ENCODE assay signal across 1 cellular context in the genomic region with DNA sequence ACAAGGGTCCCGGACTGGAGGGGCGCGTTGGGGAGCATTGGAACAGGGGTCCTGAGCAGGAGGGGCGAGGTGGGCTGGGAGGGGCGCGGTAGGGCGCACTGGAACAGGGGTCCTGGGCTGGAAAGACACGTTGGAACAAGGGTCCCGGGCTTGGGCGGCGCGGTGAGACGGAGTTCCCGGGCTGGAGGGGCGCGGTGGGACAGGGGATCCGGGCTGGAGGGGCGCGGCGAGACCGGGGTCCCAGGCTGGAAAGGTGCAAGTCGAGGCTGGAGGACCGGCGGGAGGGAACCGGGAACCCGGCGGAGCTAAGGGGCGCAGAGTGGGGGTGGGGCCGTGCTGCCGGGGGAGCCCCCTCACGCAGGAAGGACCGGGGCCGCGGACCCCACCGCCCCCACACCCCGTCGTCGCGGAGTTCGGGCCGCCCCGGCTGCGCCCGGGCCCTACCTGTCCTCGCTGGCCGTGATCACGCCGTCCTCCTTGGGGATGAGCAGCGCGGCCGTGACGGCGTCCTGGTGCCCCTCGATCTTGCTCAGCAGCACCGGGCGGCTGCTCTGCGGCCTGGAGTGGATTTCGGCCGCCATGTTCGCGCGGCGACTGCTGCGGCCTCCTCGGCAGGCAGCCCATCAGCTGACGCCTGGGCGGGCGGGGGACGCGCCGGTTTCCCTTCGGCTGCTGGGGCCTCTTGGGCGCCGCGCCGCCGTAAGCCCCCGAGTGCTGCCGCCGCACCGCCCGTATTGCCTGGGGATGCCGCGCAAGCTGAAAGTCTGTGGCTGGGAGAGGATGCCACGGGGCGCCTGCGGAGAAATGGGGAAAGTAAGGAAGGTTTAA.
A peak's percentile ranks its signal among the peaks of the same experiment; 100 is the strongest.
TF ChIP-seq lines count a peak whose summit lies in the region.

A gene with protein sequence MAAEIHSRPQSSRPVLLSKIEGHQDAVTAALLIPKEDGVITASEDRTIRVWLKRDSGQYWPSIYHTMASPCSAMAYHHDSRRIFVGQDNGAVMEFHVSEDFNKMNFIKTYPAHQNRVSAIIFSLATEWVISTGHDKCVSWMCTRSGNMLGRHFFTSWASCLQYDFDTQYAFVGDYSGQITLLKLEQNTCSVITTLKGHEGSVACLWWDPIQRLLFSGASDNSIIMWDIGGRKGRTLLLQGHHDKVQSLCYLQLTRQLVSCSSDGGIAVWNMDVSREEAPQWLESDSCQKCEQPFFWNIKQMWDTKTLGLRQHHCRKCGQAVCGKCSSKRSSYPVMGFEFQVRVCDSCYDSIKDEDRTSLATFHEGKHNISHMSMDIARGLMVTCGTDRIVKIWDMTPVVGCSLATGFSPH (minus strand): TSS at position 632 of the 828 bp plus-strand sequence. CDS start 51 bp downstream, at position 581.

TF ChIP-seq in K562, 482 proteins besides CTCF, POLR2A, EP300 and RAD21 (continued from another document and continues in another):
- no peak for TF ChIP-seq NCOA6 (IDR thresholded peaks at IDR 0.05)
- peak; percentile 54 for TF ChIP-seq ZFP36 (IDR thresholded peaks at IDR 0.05; ENCODE audit: low read depth, low read length, partially characterized antibody)
- TF ChIP-seq, protein P1, sequence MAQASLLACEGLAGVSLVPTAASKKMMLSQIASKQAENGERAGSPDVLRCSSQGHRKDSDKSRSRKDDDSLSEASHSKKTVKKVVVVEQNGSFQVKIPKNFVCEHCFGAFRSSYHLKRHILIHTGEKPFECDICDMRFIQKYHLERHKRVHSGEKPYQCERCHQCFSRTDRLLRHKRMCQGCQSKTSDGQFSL (CRISPR knock-in tag; IDR thresholded peaks at IDR 0.05): no peak; the same call in 1 of the 2 replicates
- TF ChIP-seq, protein P1 (tag; IDR thresholded peaks at IDR 0.05): no peak
- TF ChIP-seq U2AF1 (optimal IDR thresholded peaks at IDR 0.05; ENCODE audit: low read depth, low read length): peak; percentile 50
- no peak for TF ChIP-seq CEBPB (tag; IDR thresholded peaks at IDR 0.05)
- peak; percentile 80; the same call in 1 of the 2 replicates for TF ChIP-seq GATAD2B (IDR thresholded peaks at IDR 0.05; ENCODE audit: borderline replicate concordance)
- TF ChIP-seq ATF7 (IDR thresholded peaks at IDR 0.05): peak; percentile 42; the same call in 1 of the 2 replicates
- no peak for TF ChIP-seq HLTF (IDR thresholded peaks at IDR 0.05)
- TF ChIP-seq, protein P2, sequence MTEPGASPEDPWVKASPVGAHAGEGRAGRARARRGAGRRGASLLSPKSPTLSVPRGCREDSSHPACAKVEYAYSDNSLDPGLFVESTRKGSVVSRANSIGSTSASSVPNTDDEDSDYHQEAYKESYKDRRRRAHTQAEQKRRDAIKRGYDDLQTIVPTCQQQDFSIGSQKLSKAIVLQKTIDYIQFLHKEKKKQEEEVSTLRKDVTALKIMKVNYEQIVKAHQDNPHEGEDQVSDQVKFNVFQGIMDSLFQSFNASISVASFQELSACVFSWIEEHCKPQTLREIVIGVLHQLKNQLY (CRISPR knock-in tag; conservative IDR thresholded peaks at IDR 0.05): no peak
- TF ChIP-seq CGGBP1 (CRISPR knock-in tag; IDR thresholded peaks at IDR 0.05): no peak
- peak; percentile 30 for TF ChIP-seq HDAC3 (IDR thresholded peaks at IDR 0.05; ENCODE audit: borderline replicate concordance, partially characterized antibody)
- peak; percentile 52 for TF ChIP-seq MYC (IDR thresholded peaks at IDR 0.05; ENCODE audit: low read depth, low read length)
- TF ChIP-seq MYC (CRISPR knock-in tag; IDR thresholded peaks at IDR 0.05; ENCODE audit: borderline replicate concordance, low read depth): no peak
- TF ChIP-seq ETV6 (IDR thresholded peaks at IDR 0.05; ENCODE audit: borderline replicate concordance in 1 of 2, low read depth in 2 of 2, low read length in 1 of 2): no peak
- TF ChIP-seq ETV6 (CRISPR knock-in tag; IDR thresholded peaks at IDR 0.05; ENCODE audit: borderline replicate concordance): no peak
- TF ChIP-seq ZNF431 (CRISPR knock-in tag; IDR thresholded peaks at IDR 0.05): 0 out of 2 replicates have a peak, but pooled peaks have one; percentile 44
- TF ChIP-seq, protein P3, sequence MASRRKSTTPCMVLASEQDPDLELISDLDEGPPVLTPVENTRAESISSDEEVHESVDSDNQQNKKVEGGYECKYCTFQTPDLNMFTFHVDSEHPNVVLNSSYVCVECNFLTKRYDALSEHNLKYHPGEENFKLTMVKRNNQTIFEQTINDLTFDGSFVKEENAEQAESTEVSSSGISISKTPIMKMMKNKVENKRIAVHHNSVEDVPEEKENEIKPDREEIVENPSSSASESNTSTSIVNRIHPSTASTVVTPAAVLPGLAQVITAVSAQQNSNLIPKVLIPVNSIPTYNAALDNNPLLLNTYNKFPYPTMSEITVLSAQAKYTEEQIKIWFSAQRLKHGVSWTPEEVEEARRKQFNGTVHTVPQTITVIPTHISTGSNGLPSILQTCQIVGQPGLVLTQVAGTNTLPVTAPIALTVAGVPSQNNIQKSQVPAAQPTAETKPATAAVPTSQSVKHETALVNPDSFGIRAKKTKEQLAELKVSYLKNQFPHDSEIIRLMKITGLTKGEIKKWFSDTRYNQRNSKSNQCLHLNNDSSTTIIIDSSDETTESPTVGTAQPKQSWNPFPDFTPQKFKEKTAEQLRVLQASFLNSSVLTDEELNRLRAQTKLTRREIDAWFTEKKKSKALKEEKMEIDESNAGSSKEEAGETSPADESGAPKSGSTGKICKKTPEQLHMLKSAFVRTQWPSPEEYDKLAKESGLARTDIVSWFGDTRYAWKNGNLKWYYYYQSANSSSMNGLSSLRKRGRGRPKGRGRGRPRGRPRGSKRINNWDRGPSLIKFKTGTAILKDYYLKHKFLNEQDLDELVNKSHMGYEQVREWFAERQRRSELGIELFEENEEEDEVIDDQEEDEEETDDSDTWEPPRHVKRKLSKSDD (conservative IDR thresholded peaks at IDR 0.05; ENCODE audit: low read length): peak; percentile 61; the same call in 1 of the 2 replicates
- 0 out of 2 replicates have a peak, but pooled peaks have one; percentile 44 for TF ChIP-seq ZBTB7A (IDR thresholded peaks at IDR 0.05; ENCODE audit: borderline replicate concordance, control insufficient read depth, low read depth, low read length)
- TF ChIP-seq ARNT (IDR thresholded peaks at IDR 0.05): no peak
- peak in 1 of 2 experiments; percentile 71; a peak in 2 of 4 replicates for TF ChIP-seq HDAC1 (IDR thresholded peaks at IDR 0.05)
- peak; percentile 96 for TF ChIP-seq ZFX (CRISPR knock-in tag; IDR thresholded peaks at IDR 0.05)
- TF ChIP-seq SMARCC2 (IDR thresholded peaks at IDR 0.05; ENCODE audit: low read depth): no peak
- TF ChIP-seq, protein P4, sequence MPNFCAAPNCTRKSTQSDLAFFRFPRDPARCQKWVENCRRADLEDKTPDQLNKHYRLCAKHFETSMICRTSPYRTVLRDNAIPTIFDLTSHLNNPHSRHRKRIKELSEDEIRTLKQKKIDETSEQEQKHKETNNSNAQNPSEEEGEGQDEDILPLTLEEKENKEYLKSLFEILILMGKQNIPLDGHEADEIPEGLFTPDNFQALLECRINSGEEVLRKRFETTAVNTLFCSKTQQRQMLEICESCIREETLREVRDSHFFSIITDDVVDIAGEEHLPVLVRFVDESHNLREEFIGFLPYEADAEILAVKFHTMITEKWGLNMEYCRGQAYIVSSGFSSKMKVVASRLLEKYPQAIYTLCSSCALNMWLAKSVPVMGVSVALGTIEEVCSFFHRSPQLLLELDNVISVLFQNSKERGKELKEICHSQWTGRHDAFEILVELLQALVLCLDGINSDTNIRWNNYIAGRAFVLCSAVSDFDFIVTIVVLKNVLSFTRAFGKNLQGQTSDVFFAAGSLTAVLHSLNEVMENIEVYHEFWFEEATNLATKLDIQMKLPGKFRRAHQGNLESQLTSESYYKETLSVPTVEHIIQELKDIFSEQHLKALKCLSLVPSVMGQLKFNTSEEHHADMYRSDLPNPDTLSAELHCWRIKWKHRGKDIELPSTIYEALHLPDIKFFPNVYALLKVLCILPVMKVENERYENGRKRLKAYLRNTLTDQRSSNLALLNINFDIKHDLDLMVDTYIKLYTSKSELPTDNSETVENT (CRISPR knock-in tag; IDR thresholded peaks at IDR 0.05): 0 out of 2 replicates have a peak, but pooled peaks have one; percentile 27
- no peak for TF ChIP-seq ELF1 (tag; IDR thresholded peaks at IDR 0.05)
- peak; percentile 17 for TF ChIP-seq TBP (optimal IDR thresholded peaks at IDR 0.05; ENCODE audit: low read depth, low read length)
- TF ChIP-seq, protein P5, sequence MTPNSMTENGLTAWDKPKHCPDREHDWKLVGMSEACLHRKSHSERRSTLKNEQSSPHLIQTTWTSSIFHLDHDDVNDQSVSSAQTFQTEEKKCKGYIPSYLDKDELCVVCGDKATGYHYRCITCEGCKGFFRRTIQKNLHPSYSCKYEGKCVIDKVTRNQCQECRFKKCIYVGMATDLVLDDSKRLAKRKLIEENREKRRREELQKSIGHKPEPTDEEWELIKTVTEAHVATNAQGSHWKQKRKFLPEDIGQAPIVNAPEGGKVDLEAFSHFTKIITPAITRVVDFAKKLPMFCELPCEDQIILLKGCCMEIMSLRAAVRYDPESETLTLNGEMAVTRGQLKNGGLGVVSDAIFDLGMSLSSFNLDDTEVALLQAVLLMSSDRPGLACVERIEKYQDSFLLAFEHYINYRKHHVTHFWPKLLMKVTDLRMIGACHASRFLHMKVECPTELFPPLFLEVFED (CRISPR knock-in tag; conservative IDR thresholded peaks at IDR 0.05): no peak
- TF ChIP-seq CHD4 (IDR thresholded peaks at IDR 0.05; ENCODE audit: insufficient read depth, insufficient replicate concordance, low read depth, low read length, poor library complexity, severe bottlenecking): no peak
- TF ChIP-seq TGIF2 (CRISPR knock-in tag; IDR thresholded peaks at IDR 0.05): 0 out of 2 replicates have a peak, but pooled peaks have one; percentile 56
- no peak for TF ChIP-seq NFE2 (IDR thresholded peaks at IDR 0.05; ENCODE audit: low read depth)
- TF ChIP-seq PHTF2 (CRISPR knock-in tag; IDR thresholded peaks at IDR 0.05): no peak
- no peak for TF ChIP-seq BCLAF1 (IDR thresholded peaks at IDR 0.05; ENCODE audit: borderline replicate concordance in 1 of 2, control insufficient read depth in 1 of 2, low read depth in 2 of 2, low read length in 1 of 2)
- 0 out of 2 replicates have a peak, but pooled peaks have one; percentile 42 for TF ChIP-seq E2F5 (CRISPR knock-in tag; IDR thresholded peaks at IDR 0.05)
- TF ChIP-seq PURB (CRISPR knock-in tag; IDR thresholded peaks at IDR 0.05; ENCODE audit: low read depth): no peak
- TF ChIP-seq ZNF23 (CRISPR knock-in tag; IDR thresholded peaks at IDR 0.05): no peak
- TF ChIP-seq ZFP30 (CRISPR knock-in tag; IDR thresholded peaks at IDR 0.05; ENCODE audit: borderline replicate concordance): no peak
- TF ChIP-seq GABPA (tag; conservative IDR thresholded peaks at IDR 0.05; ENCODE audit: low read depth): no peak
- TF ChIP-seq MBD2 (IDR thresholded peaks at IDR 0.05; ENCODE audit: borderline replicate concordance, low read depth): 0 out of 2 replicates have a peak, but pooled peaks have one; percentile 23
- peak; percentile 79 for TF ChIP-seq EGR1 (conservative IDR thresholded peaks at IDR 0.05)
- peak; percentile 72; the same call in 1 of the 2 replicates for TF ChIP-seq ETS1 (conservative IDR thresholded peaks at IDR 0.05; ENCODE audit: control insufficient read depth, low read depth, low read length)
- TF ChIP-seq MTF1 (CRISPR knock-in tag; IDR thresholded peaks at IDR 0.05; ENCODE audit: borderline replicate concordance): no peak
- no peak for TF ChIP-seq ZNF408 (CRISPR knock-in tag; IDR thresholded peaks at IDR 0.05; ENCODE audit: low read depth)
- TF ChIP-seq, protein P6, sequence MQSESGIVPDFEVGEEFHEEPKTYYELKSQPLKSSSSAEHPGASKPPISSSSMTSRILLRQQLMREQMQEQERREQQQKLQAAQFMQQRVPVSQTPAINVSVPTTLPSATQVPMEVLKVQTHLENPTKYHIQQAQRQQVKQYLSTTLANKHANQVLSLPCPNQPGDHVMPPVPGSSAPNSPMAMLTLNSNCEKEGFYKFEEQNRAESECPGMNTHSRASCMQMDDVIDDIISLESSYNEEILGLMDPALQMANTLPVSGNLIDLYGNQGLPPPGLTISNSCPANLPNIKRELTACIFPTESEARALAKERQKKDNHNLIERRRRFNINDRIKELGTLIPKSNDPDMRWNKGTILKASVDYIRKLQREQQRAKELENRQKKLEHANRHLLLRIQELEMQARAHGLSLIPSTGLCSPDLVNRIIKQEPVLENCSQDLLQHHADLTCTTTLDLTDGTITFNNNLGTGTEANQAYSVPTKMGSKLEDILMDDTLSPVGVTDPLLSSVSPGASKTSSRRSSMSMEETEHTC (IDR thresholded peaks at IDR 0.05): peak; percentile 82
